Comparison of ENCODE assay signal across 1 cellular context in genomic region chr1:6461538-6462411, GRCh38.
TF ChIP-seq lines count a peak whose summit lies in the region.

No MANE protein-coding gene starts in this region.

TF ChIP-seq in HepG2, 621 proteins besides CTCF, POLR2A, EP300 and RAD21 (continued from another document and continues in another):
- TF ChIP-seq GATAD1 (CRISPR knock-in tag; IDR thresholded peaks at IDR 0.05): no peak
- TF ChIP-seq CHCHD3 (CRISPR knock-in tag; IDR thresholded peaks at IDR 0.05): no peak
- TF ChIP-seq ZNF501 (CRISPR knock-in tag; IDR thresholded peaks at IDR 0.05): 0 out of 2 replicates have a peak, but pooled peaks have one; percentile 35
- no peak for TF ChIP-seq JUN (CRISPR knock-in tag; IDR thresholded peaks at IDR 0.05)
- no peak for TF ChIP-seq NFAT5 (CRISPR knock-in tag; IDR thresholded peaks at IDR 0.05)
- peak; percentile 9; the same call in 1 of the 2 replicates for TF ChIP-seq KDM2A (CRISPR knock-in tag; IDR thresholded peaks at IDR 0.05; ENCODE audit: borderline replicate concordance, low read depth)
- no peak for TF ChIP-seq HCFC1 (IDR thresholded peaks at IDR 0.05; ENCODE audit: low read depth, low read length)
- 0 out of 2 replicates have a peak, but pooled peaks have one; percentile 34 for TF ChIP-seq FLYWCH1 (CRISPR knock-in tag; IDR thresholded peaks at IDR 0.05)
- no peak for TF ChIP-seq ZNF468 (CRISPR knock-in tag; IDR thresholded peaks at IDR 0.05)
- no peak; the same call in 1 of the 2 replicates for TF ChIP-seq ZMAT3 (CRISPR knock-in tag; conservative IDR thresholded peaks at IDR 0.05)
- TF ChIP-seq ZNF691 (CRISPR knock-in tag; IDR thresholded peaks at IDR 0.05; ENCODE audit: borderline replicate concordance, low read depth): 0 out of 2 replicates have a peak, but pooled peaks have one; percentile 4
- TF ChIP-seq SP140L (CRISPR knock-in tag; IDR thresholded peaks at IDR 0.05; ENCODE audit: borderline replicate concordance): no peak
- peak; percentile 69; the same call in 1 of the 2 replicates for TF ChIP-seq ZNF572 (CRISPR knock-in tag; IDR thresholded peaks at IDR 0.05)
- TF ChIP-seq TCF12 (IDR thresholded peaks at IDR 0.05): no peak
- 0 out of 2 replicates have a peak, but pooled peaks have one; percentile 49 for TF ChIP-seq TCF12 (CRISPR knock-in tag; IDR thresholded peaks at IDR 0.05)
- no peak for TF ChIP-seq NFKBIZ (CRISPR knock-in tag; IDR thresholded peaks at IDR 0.05)
- no peak for TF ChIP-seq PHB2 (IDR thresholded peaks at IDR 0.05; ENCODE audit: partially characterized antibody)
- TF ChIP-seq GMEB1 (CRISPR knock-in tag; IDR thresholded peaks at IDR 0.05; ENCODE audit: borderline replicate concordance): 0 out of 2 replicates have a peak, but pooled peaks have one; percentile 43
- no peak for TF ChIP-seq CREB3 (CRISPR knock-in tag; IDR thresholded peaks at IDR 0.05)
- TF ChIP-seq FOXA1 (IDR thresholded peaks at IDR 0.05): no peak
- no peak for TF ChIP-seq FOXA1 (CRISPR knock-in tag; IDR thresholded peaks at IDR 0.05)
- TF ChIP-seq GATAD2A (CRISPR knock-in tag; IDR thresholded peaks at IDR 0.05): no peak
- no peak for TF ChIP-seq ZSCAN30 (CRISPR knock-in tag; IDR thresholded peaks at IDR 0.05)
- TF ChIP-seq SNAPC5 (CRISPR knock-in tag; IDR thresholded peaks at IDR 0.05; ENCODE audit: borderline replicate concordance): no peak
- TF ChIP-seq ZZZ3 (CRISPR knock-in tag; IDR thresholded peaks at IDR 0.05; ENCODE audit: borderline replicate concordance): no peak
- TF ChIP-seq ZNF280B (CRISPR knock-in tag; IDR thresholded peaks at IDR 0.05; ENCODE audit: borderline replicate concordance): peak; percentile 20; the same call in 1 of the 2 replicates
- 0 out of 2 replicates have a peak, but pooled peaks have one; percentile 20 for TF ChIP-seq ESRRA (CRISPR knock-in tag; IDR thresholded peaks at IDR 0.05; ENCODE audit: low read depth)
- TF ChIP-seq ZNF660 (CRISPR knock-in tag; IDR thresholded peaks at IDR 0.05; ENCODE audit: borderline replicate concordance, low read depth): no peak
- 0 out of 2 replicates have a peak, but pooled peaks have one; percentile 15 for TF ChIP-seq ZFP37 (CRISPR knock-in tag; IDR thresholded peaks at IDR 0.05; ENCODE audit: borderline replicate concordance)
- TF ChIP-seq ZNF230 (CRISPR knock-in tag; IDR thresholded peaks at IDR 0.05): no peak
- TF ChIP-seq MXD1 (CRISPR knock-in tag; IDR thresholded peaks at IDR 0.05): peak; percentile 42; the same call in 1 of the 2 replicates
- no peak for TF ChIP-seq ZSCAN31 (CRISPR knock-in tag; IDR thresholded peaks at IDR 0.05; ENCODE audit: low read depth)
- TF ChIP-seq ZFP91 (CRISPR knock-in tag; IDR thresholded peaks at IDR 0.05; ENCODE audit: borderline replicate concordance): peak; percentile 61; the same call in 1 of the 2 replicates
- TF ChIP-seq AHR (CRISPR knock-in tag; IDR thresholded peaks at IDR 0.05): no peak
- TF ChIP-seq FIP1L1 (IDR thresholded peaks at IDR 0.05; ENCODE audit: borderline replicate concordance, insufficient read depth, low read depth, low read length): 0 out of 2 replicates have a peak, but pooled peaks have one; percentile 22
- TF ChIP-seq HNRNPK (IDR thresholded peaks at IDR 0.05; ENCODE audit: low read depth, low read length, poor library complexity, severe bottlenecking): no peak
- TF ChIP-seq ZBED4 (CRISPR knock-in tag; IDR thresholded peaks at IDR 0.05; ENCODE audit: borderline replicate concordance): no peak
- no peak for TF ChIP-seq E2F5 (CRISPR knock-in tag; conservative IDR thresholded peaks at IDR 0.05)
- TF ChIP-seq ETV5 (CRISPR knock-in tag; IDR thresholded peaks at IDR 0.05; ENCODE audit: borderline replicate concordance): no peak
- TF ChIP-seq EZH2 (conservative IDR thresholded peaks at IDR 0.05; ENCODE audit: low read depth, low read length): no peak
- no peak; the same call in 1 of the 2 replicates for TF ChIP-seq THAP7 (CRISPR knock-in tag; IDR thresholded peaks at IDR 0.05)
- TF ChIP-seq PPARG (CRISPR knock-in tag; conservative IDR thresholded peaks at IDR 0.05): no peak
- TF ChIP-seq KLF15 (CRISPR knock-in tag; IDR thresholded peaks at IDR 0.05; ENCODE audit: borderline replicate concordance): no peak
- no peak for TF ChIP-seq PRMT3 (CRISPR knock-in tag; IDR thresholded peaks at IDR 0.05; ENCODE audit: borderline replicate concordance, low read depth)
- peak; percentile 98 for TF ChIP-seq AGO2 (optimal IDR thresholded peaks at IDR 0.05; ENCODE audit: low read depth, low read length)
- TF ChIP-seq AGO1 (IDR thresholded peaks at IDR 0.05; ENCODE audit: low read depth, low read length, poor library complexity, severe bottlenecking): peak; percentile 79
- TF ChIP-seq NPAS2 (CRISPR knock-in tag; IDR thresholded peaks at IDR 0.05; ENCODE audit: borderline replicate concordance): no peak
